Comparison of ENCODE assay signal across 14 cellular contexts in the genomic region with DNA sequence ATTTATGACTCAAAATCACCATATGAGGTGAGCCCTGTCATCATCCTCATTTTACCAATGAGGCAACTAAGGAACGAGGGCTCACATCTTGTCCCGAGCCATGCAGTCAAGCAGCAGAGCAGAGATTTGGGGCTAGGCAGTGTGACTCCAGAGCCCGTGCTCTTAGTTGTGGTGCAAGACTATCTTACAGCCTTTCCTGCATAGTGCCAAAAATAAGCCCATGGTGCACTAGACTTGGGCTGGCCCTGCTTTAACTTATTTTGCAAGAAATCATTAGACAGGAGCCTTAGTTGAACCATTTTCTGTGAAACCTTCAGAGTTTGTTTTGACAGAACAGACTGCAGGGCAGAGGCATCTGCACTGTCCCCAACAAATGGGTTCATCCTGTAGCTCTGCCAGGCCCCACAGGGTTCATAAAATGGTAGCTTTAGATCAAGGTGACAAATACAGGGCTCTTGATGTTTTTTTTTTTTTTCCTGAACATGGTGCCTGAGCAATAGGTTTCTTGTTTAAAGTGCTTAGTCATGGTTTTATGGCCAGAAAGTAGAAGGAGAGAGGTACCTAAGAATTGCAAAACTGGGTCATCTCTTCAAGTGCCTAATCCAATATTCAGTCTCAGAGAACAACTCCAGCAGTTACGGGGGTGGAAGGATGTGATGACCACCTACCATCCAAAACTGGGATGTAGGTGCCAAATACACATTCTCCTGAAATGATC. TPM values are rescaled to one million over a fixed set of nuclear protein-coding genes. Genes with fewer than 3 reads are reported as not detected.
A peak's percentile ranks its signal among the peaks of the same experiment; 100 is the strongest.
DNase-seq lines count a peak whose midpoint lies in the region; ATAC-seq lines count a peak whose summit lies in the region.
"Had no signal": no experiment of that assay in that cellular context is flagged by ENCODE, and none has a peak within 500 bp of the region (broad histone marks: within the 10 kb centered on the region; RNA-seq: fewer than 3 reads in every experiment).

No MANE protein-coding gene starts in this region.

- POLR2A ChIA-PET in CD8-positive, alpha-beta memory T cell (lab: Charles Lee) = interaction anchor here (2.5 kb wide), 1 partner anchor 55 kb away, joined by 8 read pairs; no protein-coding TSS in a partner anchor

- H3K9me3 Mint-ChIP-seq in CD8-positive, alpha-beta memory T cell = no peaks in the 10 kb centered on the region
- H3K9me3 Mint-ChIP-seq in natural killer cell treated with Interleukin-12 subunit alpha and Interleukin-12 subunit beta and Interleukin-15 and Interleukin-18, amount 100 ng/mL, for 72 hours = no peaks in the 10 kb centered on the region

- ATAC-seq in natural killer cell treated with Interleukin-12 subunit alpha and Interleukin-12 subunit beta and Interleukin-15 and Interleukin-18, amount 100 ng/mL, for 72 hours = no peak
- ATAC-seq: heart left ventricle, psoas muscle had no signal

- H3K4me3 Mint-ChIP-seq in CD8-positive, alpha-beta memory T cell = peak overlapping the region in 2 of 7 donors; percentile 33 to 41
- H3K4me3 Mint-ChIP-seq in natural killer cell treated with Interleukin-12 subunit alpha and Interleukin-12 subunit beta and Interleukin-15 and Interleukin-18, amount 100 ng/mL, for 72 hours = no peak overlapping the region

- H3K4me3 ChIP-seq in CD8-positive, alpha-beta memory T cell (ENCODE audit: low read length) = no peak overlapping the region
- no peak overlapping the region for H3K4me3 ChIP-seq in effector memory CD4-positive, alpha-beta T cell (ENCODE audit: insufficient read depth, low read depth, low read length, poor library complexity, severe bottlenecking)
- H3K4me3 ChIP-seq: adrenal gland, heart left ventricle, psoas muscle, tibial artery had no signal

- H3K9me3 ChIP-seq in CD8-positive, alpha-beta memory T cell (ENCODE audit: low read length) = no peaks in the 10 kb centered on the region
- H3K9me3 ChIP-seq in effector memory CD4-positive, alpha-beta T cell (ENCODE audit: control insufficient read depth, low read length) = no peaks in the 10 kb centered on the region
- H3K9me3 ChIP-seq: adrenal gland, heart left ventricle, psoas muscle, tibial artery had no signal

- H3K27me3 ChIP-seq in CD8-positive, alpha-beta memory T cell (ENCODE audit: insufficient read depth, low read length, poor library complexity, severe bottlenecking) = no peaks in the 10 kb centered on the region
- H3K27me3 ChIP-seq in effector memory CD4-positive, alpha-beta T cell (replicated peaks; ENCODE audit: control insufficient read depth, insufficient read depth, low read length, poor library complexity, severe bottlenecking) = no peaks in the 10 kb centered on the region
- H3K27me3 ChIP-seq: adrenal gland, heart left ventricle, tibial artery had no signal

- H3K36me3 Mint-ChIP-seq in CD8-positive, alpha-beta memory T cell = peaks cover 0 to 18% (median 0%) of the 10 kb centered on the region in 3 donors
- no peaks in the 10 kb centered on the region for H3K36me3 Mint-ChIP-seq in natural killer cell treated with Interleukin-12 subunit alpha and Interleukin-12 subunit beta and Interleukin-15 and Interleukin-18, amount 100 ng/mL, for 72 hours

- peak overlapping the region; percentile 19 to 97 (median 84) for H3K27ac Mint-ChIP-seq in CD8-positive, alpha-beta memory T cell
- H3K27ac Mint-ChIP-seq in natural killer cell treated with Interleukin-12 subunit alpha and Interleukin-12 subunit beta and Interleukin-15 and Interleukin-18, amount 100 ng/mL, for 72 hours = peak overlapping the region; percentile 60 to 65

- H3K27ac ChIP-seq in CD8-positive, alpha-beta memory T cell (ENCODE audit: low read depth, low read length) = no peak overlapping the region
- peak overlapping the region; percentile 12 for H3K27ac ChIP-seq in effector memory CD4-positive, alpha-beta T cell (ENCODE audit: insufficient read depth, low read length, poor library complexity, severe bottlenecking)
- H3K27ac ChIP-seq: heart left ventricle, psoas muscle, tibial artery had no signal

- no peak for DNase-seq in CD8-positive, alpha-beta memory T cell
- DNase-seq in M059J (ENCODE audit: low read depth) (peak; percentile 61), dermis blood vessel endothelial cell (no peak), NCI-H345 treated with DMSO at 0.1 percent for 48 hours (lab: John Stamatoyannopoulos, UW; ENCODE audit: unreplicated experiment) (no peak), NCI-H526 (lab: John Stamatoyannopoulos, UW) (no peak)
- DNase-seq in effector memory CD4-positive, alpha-beta T cell = no peak
- DNase-seq in natural killer cell treated with Interleukin-12 subunit alpha and Interleukin-12 subunit beta and Interleukin-15 and Interleukin-18, amount 100 ng/mL, for 72 hours (ENCODE audit: low spot score) = no peak
- DNase-seq: adrenal gland, heart left ventricle, left cardiac atrium, NCI-H2171 treated with DMSO at 0.1 percent for 48 hours, psoas muscle, SW 1271, tibial artery had no signal

- H3K36me3 ChIP-seq in CD8-positive, alpha-beta memory T cell (ENCODE audit: insufficient read depth, low read length) = no peaks in the 10 kb centered on the region
- H3K36me3 ChIP-seq in effector memory CD4-positive, alpha-beta T cell (ENCODE audit: control insufficient read depth, insufficient read depth, low read length) = no peaks in the 10 kb centered on the region
- H3K36me3 ChIP-seq: adrenal gland, heart left ventricle, tibial artery had no signal

- H3K27me3 Mint-ChIP-seq in CD8-positive, alpha-beta memory T cell = no peaks in the 10 kb centered on the region
- no peaks in the 10 kb centered on the region for H3K27me3 Mint-ChIP-seq in natural killer cell treated with Interleukin-12 subunit alpha and Interleukin-12 subunit beta and Interleukin-15 and Interleukin-18, amount 100 ng/mL, for 72 hours

- H3K4me1 Mint-ChIP-seq in CD8-positive, alpha-beta memory T cell = peaks cover 78 to 91% (median 84%) of the 10 kb centered on the region in 3 donors
- peaks cover 57 to 62% of the 10 kb centered on the region in 2 donors for H3K4me1 Mint-ChIP-seq in natural killer cell treated with Interleukin-12 subunit alpha and Interleukin-12 subunit beta and Interleukin-15 and Interleukin-18, amount 100 ng/mL, for 72 hours (ENCODE audit: low read depth in 2 of 2)

- H3K4me1 ChIP-seq in CD8-positive, alpha-beta memory T cell (ENCODE audit: insufficient read depth, low read length) = peaks cover 40% of the 10 kb centered on the region
- peaks cover 36% of the 10 kb centered on the region for H3K4me1 ChIP-seq in effector memory CD4-positive, alpha-beta T cell (ENCODE audit: control insufficient read depth, insufficient read depth, low read length, poor library complexity, severe bottlenecking)

- CTCF ChIA-PET in CD8-positive, alpha-beta memory T cell (lab: Charles Lee) = interaction anchor here (1.5 to 4.5 kb wide), 10 partner anchors 10 to 151 kb away, joined by 3 to 22 read pairs (median 11); no protein-coding TSS in a partner anchor

RNA-seq across cellular contexts. Expression of a gene that starts 56.6 kb away (rescaled TPM):
- total RNA-seq in CD8-positive, alpha-beta memory T cell = 10 to 100 TPM; 25.2 to 29.4 TPM
- 29.2 TPM for polyA plus RNA-seq in CD8-positive, alpha-beta memory T cell
- total RNA-seq in M059J (2014; rRNA removed; shearing (Covaris generic)) = 27.9 and 34.0 TPM in 2 replicates
- total RNA-seq in natural killer cell treated with Interleukin-12 subunit alpha and Interleukin-12 subunit beta and Interleukin-15 and Interleukin-18, amount 100 ng/mL, for 72 hours = 10 to 100 TPM; 61.4 to 82.1 TPM
- total RNA-seq in dermis blood vessel endothelial cell = 11.6 and 13.3 TPM in 2 replicates
